Comparison of ENCODE assay signal across 18 cellular contexts in the genomic region with DNA sequence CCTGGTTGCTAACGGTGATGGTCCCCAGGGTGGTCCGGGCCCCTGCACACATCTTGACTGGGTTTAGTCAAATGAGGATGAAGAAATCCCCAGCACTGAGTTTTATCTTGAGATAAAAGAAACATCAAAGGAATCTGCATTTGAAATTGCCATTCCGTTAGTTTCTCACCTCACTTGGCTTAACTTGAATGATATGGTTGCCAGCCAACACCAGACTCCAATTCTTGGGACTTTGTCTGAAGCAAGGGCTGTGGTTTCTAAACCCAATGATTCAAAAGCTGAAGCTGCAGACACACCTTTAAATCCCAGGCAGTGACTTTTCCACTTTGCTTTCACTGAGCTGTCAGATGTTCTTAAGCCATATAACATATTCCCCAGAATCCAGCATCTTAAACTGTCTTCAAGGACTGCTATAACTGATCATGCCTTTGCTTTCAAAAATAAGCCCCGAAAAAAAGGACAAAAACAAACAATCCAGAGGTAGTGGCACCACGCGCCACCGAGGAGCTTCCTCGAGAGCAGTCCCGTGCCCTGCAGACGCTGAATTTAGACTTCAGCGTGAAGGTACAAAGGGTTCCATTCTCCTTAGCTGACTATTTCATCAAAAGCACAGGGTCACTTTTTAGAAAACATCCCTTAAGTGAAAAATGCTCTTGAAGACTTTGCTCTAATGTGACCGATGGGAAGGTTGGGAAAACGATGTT.
A peak's percentile ranks its signal among the peaks of the same experiment; 100 is the strongest.
DNase-seq lines count a peak whose midpoint lies in the region; ATAC-seq and TF ChIP-seq lines count a peak whose summit lies in the region.
"Had no signal": no experiment of that assay in that cellular context is flagged by ENCODE, and none has a peak within 500 bp of the region (broad histone marks: within the 10 kb centered on the region; RNA-seq: fewer than 3 reads in every experiment).

No MANE protein-coding gene starts in this region.

- POLR2A ChIA-PET in naive thymus-derived CD4-positive, alpha-beta T cell (lab: Charles Lee) = interaction anchor here (0.6 to 1.6 kb wide), 3 partner anchors 10 to 186 kb away, joined by 3 to 5 read pairs (median 5); no protein-coding TSS in a partner anchor

- no peak overlapping the region for H3K4me2 ChIP-seq in neuronal stem cell (ENCODE audit: insufficient read depth, low read length, poor library complexity, severe bottlenecking)

- H4K91ac ChIP-seq in neuronal stem cell (ENCODE audit: low read depth, low read length, poor library complexity) = no peak overlapping the region

- peaks cover 2% of the 10 kb centered on the region for H3K36me3 Mint-ChIP-seq in activated naive CD4-positive, alpha-beta T cell treated with anti-CD3 and anti-CD28 coated beads, Interleukin-2, amount 50 U/mL, for 24 hours
- H3K36me3 Mint-ChIP-seq in naive thymus-derived CD4-positive, alpha-beta T cell = peaks cover 0 to 3% (median 0%) of the 10 kb centered on the region in 5 donors
- H3K36me3 Mint-ChIP-seq: CD8-positive, alpha-beta T cell had no signal

- no peak overlapping the region for H2BK120ac ChIP-seq in neuronal stem cell (ENCODE audit: low read depth, low read length)

- peak overlapping the region in 2 of 59 donors; percentile 6 to 11 for H3K4me3 ChIP-seq in dorsolateral prefrontal cortex
- no peak overlapping the region for H3K4me3 ChIP-seq in naive thymus-derived CD4-positive, alpha-beta T cell (ENCODE audit: low read length)
- H3K4me3 ChIP-seq in neuronal stem cell (ENCODE audit: low read length in 2 of 2) = no peak overlapping the region
- H3K4me3 ChIP-seq: HAP-1, prostate gland, upper lobe of right lung had no signal

- no peak for DNase-seq in activated naive CD4-positive, alpha-beta T cell treated with Interleukin-2 at 50 U/mL for 16 hours
- DNase-seq in dorsolateral prefrontal cortex (peak in 1 of 10 donors; percentile 2), COLO668 (lab: John Stamatoyannopoulos, UW; ENCODE audit: unreplicated experiment) (no peak), neuronal stem cell (ENCODE audit: low spot score) (no peak)
- DNase-seq in naive thymus-derived CD4-positive, alpha-beta T cell = no peak
- DNase-seq in stimulated activated CD4-positive, alpha-beta T cell treated with anti-CD3 and anti-CD28 coated beads, Interleukin-15, amount 100 ng/mL, for 24 hours = no peak
- DNase-seq: activated CD4-positive, alpha-beta T cell treated with anti-CD3 and anti-CD28 coated beads, Interleukin-2, amount 10 ng/mL, durations not matched to agents 7 days and 5 days; CD8-positive, alpha-beta T cell; cerebellar nuclear complex; foreskin fibroblast; NCI-H1092 treated with DMSO at 0.1 percent for 48 hours; NCI-H2107; NCI-H748 treated with DMSO at 0.1 percent for 48 hours; upper lobe of right lung had no signal

- CTCF ChIA-PET in naive thymus-derived CD4-positive, alpha-beta T cell (lab: Charles Lee) = interaction anchor here (1.5 kb wide), 1 partner anchor 36 kb away, joined by 4 read pairs; no protein-coding TSS in a partner anchor

- no CpG with 5 or more reads among the region's 13 CpGs for WGBS in neuronal stem cell (ENCODE audit: extremely low coverage in 2 of 2, insufficient read length in 2 of 2, insufficient replicate concordance in 1 of 2), 2 donors

- ATAC-seq in naive thymus-derived CD4-positive, alpha-beta T cell = peak; percentile 22
- ATAC-seq: CD8-positive, alpha-beta T cell; upper lobe of right lung had no signal

- H3K27me3 ChIP-seq in dorsolateral prefrontal cortex (no peaks in the 10 kb centered on the region), neuronal stem cell (ENCODE audit: control insufficient read depth in 3 of 3, insufficient read depth in 3 of 3, low read depth in 1 of 3, low read length in 3 of 3) (no peaks in the 10 kb centered on the region)
- no peaks in the 10 kb centered on the region for H3K27me3 ChIP-seq in naive thymus-derived CD4-positive, alpha-beta T cell (ENCODE audit: control insufficient read depth in 2 of 2, insufficient read depth in 2 of 2, low read length in 2 of 2)
- H3K27me3 ChIP-seq: upper lobe of right lung had no signal

- H3K18ac ChIP-seq in neuronal stem cell (ENCODE audit: low read length) = no peak overlapping the region

- H3K4ac ChIP-seq in neuronal stem cell (ENCODE audit: low read length) = no peak overlapping the region

- no peak overlapping the region for H2BK12ac ChIP-seq in neuronal stem cell (ENCODE audit: low read length)

- TF ChIP-seq CTCF in dorsolateral prefrontal cortex (IDR thresholded peaks at IDR 0.05 in 54 of 56, conservative IDR thresholded peaks at IDR 0.05 in 2 of 56; ENCODE audit: low read depth in 1 of 56, partially characterized antibody in 56 of 56) = no peak

- H3K27me3 Mint-ChIP-seq in activated naive CD4-positive, alpha-beta T cell treated with anti-CD3 and anti-CD28 coated beads, Interleukin-2, amount 50 U/mL, for 24 hours = no peaks in the 10 kb centered on the region
- no peaks in the 10 kb centered on the region for H3K27me3 Mint-ChIP-seq in naive thymus-derived CD4-positive, alpha-beta T cell
- H3K27me3 Mint-ChIP-seq: activated CD4-positive, alpha-beta T cell treated with anti-CD3 and anti-CD28 coated beads, Interleukin-2, amount 10 ng/mL, durations not matched to agents 7 days and 5 days had no signal

- no peak overlapping the region for H4K8ac ChIP-seq in neuronal stem cell (ENCODE audit: low read depth, low read length)

- peaks cover 85% of the 10 kb centered on the region for H3K4me1 Mint-ChIP-seq in activated naive CD4-positive, alpha-beta T cell treated with anti-CD3 and anti-CD28 coated beads, Interleukin-2, amount 50 U/mL, for 24 hours
- peaks cover 33 to 94% (median 71%) of the 10 kb centered on the region in 7 donors for H3K4me1 Mint-ChIP-seq in naive thymus-derived CD4-positive, alpha-beta T cell

- H3K27ac ChIP-seq in dorsolateral prefrontal cortex (peak overlapping the region in 51 of 59 donors; percentile 1 to 85 (median 67)), temporal lobe (ENCODE audit: low read depth, low read length) (peak overlapping the region; percentile 77), neuronal stem cell (replicated peaks; ENCODE audit: low read length) (no peak overlapping the region)
- no peak overlapping the region for H3K27ac ChIP-seq in naive thymus-derived CD4-positive, alpha-beta T cell (ENCODE audit: low read depth, low read length)
- H3K27ac ChIP-seq: prostate gland, upper lobe of right lung had no signal

- H3K9me3 Mint-ChIP-seq in activated naive CD4-positive, alpha-beta T cell treated with anti-CD3 and anti-CD28 coated beads, Interleukin-2, amount 50 U/mL, for 24 hours = no peaks in the 10 kb centered on the region
- H3K9me3 Mint-ChIP-seq in naive thymus-derived CD4-positive, alpha-beta T cell = no peaks in the 10 kb centered on the region
- H3K9me3 Mint-ChIP-seq: activated CD4-positive, alpha-beta T cell treated with anti-CD3 and anti-CD28 coated beads, Interleukin-2, amount 10 ng/mL, durations not matched to agents 7 days and 5 days; CD8-positive, alpha-beta T cell had no signal

- H3K36me3 ChIP-seq in naive thymus-derived CD4-positive, alpha-beta T cell (ENCODE audit: control insufficient read depth in 2 of 3, insufficient read depth in 3 of 3, low read length in 3 of 3) = no peaks in the 10 kb centered on the region
- no peaks in the 10 kb centered on the region for H3K36me3 ChIP-seq in neuronal stem cell (replicated peaks in 1 of 2; ENCODE audit: control insufficient read depth in 2 of 2, insufficient read depth in 2 of 2, low read length in 2 of 2)
- H3K36me3 ChIP-seq: HAP-1, prostate gland, upper lobe of right lung had no signal

- peak overlapping the region; percentile 14 for H3K27ac Mint-ChIP-seq in activated naive CD4-positive, alpha-beta T cell treated with anti-CD3 and anti-CD28 coated beads, Interleukin-2, amount 50 U/mL, for 24 hours
- H3K27ac Mint-ChIP-seq in naive thymus-derived CD4-positive, alpha-beta T cell = peak overlapping the region in 7 of 9 donors; percentile 2 to 62 (median 28)
- H3K27ac Mint-ChIP-seq: activated CD4-positive, alpha-beta T cell treated with anti-CD3 and anti-CD28 coated beads, Interleukin-2, amount 10 ng/mL, durations not matched to agents 7 days and 5 days had no signal

- H3K79me1 ChIP-seq in neuronal stem cell (ENCODE audit: low read depth, low read length) = peaks cover 4% of the 10 kb centered on the region

- H3K14ac ChIP-seq in neuronal stem cell (ENCODE audit: low read length) = no peak overlapping the region

- H3K4me3 Mint-ChIP-seq in activated naive CD4-positive, alpha-beta T cell treated with anti-CD3 and anti-CD28 coated beads, Interleukin-2, amount 50 U/mL, for 24 hours = peak overlapping the region; percentile 47
- peak overlapping the region in 8 of 10 donors; percentile 36 to 69 (median 58) for H3K4me3 Mint-ChIP-seq in naive thymus-derived CD4-positive, alpha-beta T cell
- H3K4me3 Mint-ChIP-seq: activated CD4-positive, alpha-beta T cell treated with anti-CD3 and anti-CD28 coated beads, Interleukin-2, amount 10 ng/mL, durations not matched to agents 7 days and 5 days; CD8-positive, alpha-beta T cell had no signal

- no peak overlapping the region for H2BK5ac ChIP-seq in neuronal stem cell (ENCODE audit: low read length)

- no peak overlapping the region for H3K9ac ChIP-seq in neuronal stem cell (ENCODE audit: low read depth, low read length, poor library complexity)

- no peak overlapping the region for H2AFZ ChIP-seq in neuronal stem cell (ENCODE audit: low read length)

- H3K23ac ChIP-seq in neuronal stem cell (ENCODE audit: low read depth, low read length, poor library complexity) = no peak overlapping the region

- H3K9me3 ChIP-seq in naive thymus-derived CD4-positive, alpha-beta T cell (ENCODE audit: control insufficient read depth in 2 of 3, low read length in 3 of 3) = no peaks in the 10 kb centered on the region
- H3K9me3 ChIP-seq in neuronal stem cell (replicated peaks in 1 of 2; ENCODE audit: control insufficient read depth in 2 of 2, insufficient read depth in 1 of 2, low read depth in 1 of 2, low read length in 2 of 2) = no peaks in the 10 kb centered on the region
- H3K9me3 ChIP-seq: HAP-1, prostate gland, upper lobe of right lung had no signal

- H2BK15ac ChIP-seq in neuronal stem cell (ENCODE audit: low read length) = no peak overlapping the region

- intact Hi-C loops in dorsolateral prefrontal cortex (cut with DNase I) = no loop called here
- intact Hi-C loops in naive thymus-derived CD4-positive, alpha-beta T cell (cut with micrococcal nuclease) = loop anchor here in 1 of 2 donors (10.0 kb wide), 1 partner anchor 53 kb away; no protein-coding TSS in a partner anchor

- H3K4me1 ChIP-seq in naive thymus-derived CD4-positive, alpha-beta T cell (ENCODE audit: control insufficient read depth in 2 of 2, insufficient read depth in 2 of 2, low read length in 2 of 2) = peaks cover 0 to 30% of the 10 kb centered on the region in 2 donors
- peaks cover 35 to 36% of the 10 kb centered on the region in 2 donors for H3K4me1 ChIP-seq in neuronal stem cell (ENCODE audit: control insufficient read depth in 2 of 2, insufficient read depth in 1 of 2, low read depth in 1 of 2, low read length in 2 of 2)
- H3K4me1 ChIP-seq: HAP-1 had no signal

- no peak overlapping the region for H2AK5ac ChIP-seq in neuronal stem cell (ENCODE audit: low read depth, low read length)

Comparison
In these comparisons a context has a peak if more than half of its experiments do, and no peak if none do; other contexts are left out.
1. H3K27ac ChIP-seq: peak in dorsolateral prefrontal cortex (51 of 59) and temporal lobe (single experiment); none in naive thymus-derived CD4-positive, alpha-beta T cell (single experiment) and neuronal stem cell (single experiment).